In the genomic region with DNA sequence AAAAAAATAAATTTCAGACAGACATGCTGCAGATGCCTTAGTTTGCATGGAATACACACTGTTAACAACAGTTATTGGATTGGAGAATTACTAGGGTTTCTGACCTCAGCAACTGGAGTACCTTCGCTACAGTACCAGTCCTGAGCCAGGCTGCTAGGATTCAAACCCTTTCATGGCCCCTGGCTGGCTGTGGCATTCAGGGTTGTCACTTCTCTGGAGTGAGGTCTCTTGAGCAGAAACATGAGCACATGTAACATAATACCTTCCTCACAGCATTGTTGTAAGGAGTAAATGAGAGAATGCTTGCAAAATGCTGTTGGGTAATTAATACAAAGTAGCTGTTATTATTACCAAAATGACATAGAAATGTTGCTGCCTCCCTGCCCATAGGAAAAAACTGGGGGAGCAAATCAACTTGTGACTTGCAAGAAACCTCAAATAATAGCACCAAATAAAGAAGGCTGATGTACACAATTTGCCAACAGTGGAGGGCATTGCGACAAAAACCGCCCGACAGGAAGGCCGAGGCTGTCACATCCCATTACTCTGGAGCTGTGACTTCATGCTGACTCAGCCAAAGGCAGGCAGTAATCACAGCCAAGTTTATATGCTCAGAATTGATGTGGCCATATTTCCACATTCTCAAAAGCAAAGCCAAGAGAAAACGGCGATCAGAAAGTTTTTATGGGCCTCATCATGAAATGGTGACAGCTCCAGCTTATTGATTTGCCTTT, we compare ENCODE assay signal across 8 cellular contexts.
A peak's percentile ranks its signal among the peaks of the same experiment; 100 is the strongest.
DNase-seq lines count a peak whose midpoint lies in the region; ATAC-seq lines count a peak whose summit lies in the region.

No MANE protein-coding gene starts in this region.

- in situ Hi-C loops in ACHN (cut with HindIII; ENCODE audit: low pct_ligation_motif_present, low pct_unique_long_range_greater_than_20kb, low sequenced_read_pairs) = no loop called here

- ATAC-seq in left colon (no peak), GM19023 (IDR thresholded peaks at IDR 0.05; ENCODE audit: unreplicated experiment) (no peak)

- intact Hi-C loops in left colon (cut with DNase I, micrococcal nuclease) = no loop called here

- peak; percentile 46 for DNase-seq in ACHN
- peak; percentile 28 for DNase-seq in HK-2 (ENCODE audit: unreplicated experiment)
- peak; percentile 42 to 61 for DNase-seq in SW 1271 (lab: John Stamatoyannopoulos, UW)
- peak; percentile 10 for DNase-seq in hepatic stellate cell (ENCODE audit: low spot score)
- no peak for DNase-seq in stimulated activated naive CD4-positive, alpha-beta T cell treated with Interleukin-2 at 50 U/mL for 16 hours (lab: John Stamatoyannopoulos, UW)
- no peak for DNase-seq in left colon
- DNase-seq in islet precursor cell = no peak

Comparison
In these comparisons a context has a peak if more than half of its experiments do, and no peak if none do; other contexts are left out.
1. DNase-seq: peak in ACHN (single experiment), HK-2 (single experiment), SW 1271 (2 of 2) and hepatic stellate cell (single experiment); none in stimulated activated naive CD4-positive, alpha-beta T cell treated with Interleukin-2 at 50 U/mL for 16 hours (single experiment), left colon (0 of 2) and islet precursor cell (single experiment).